10 cellular contexts compared by ENCODE assay signal in genomic region chr13:98541701-98542203, GRCh38. TPM values are rescaled to one million over a fixed set of nuclear protein-coding genes. Genes with fewer than 3 reads are reported as not detected.
DNase-seq lines count a peak whose midpoint lies in the region; ATAC-seq and TF ChIP-seq lines count a peak whose summit lies in the region.
"Had no signal": no experiment of that assay in that cellular context is flagged by ENCODE, and none has a peak within 500 bp of the region (broad histone marks: within the 10 kb centered on the region; RNA-seq: fewer than 3 reads in every experiment).

No MANE protein-coding gene starts in this region.

- peak overlapping the region; percentile 23 for H3K27ac Mint-ChIP-seq in activated T-helper 1 cell treated with anti-CD3 and anti-CD28 coated beads, Interleukin-12 subunit alpha, Interleukin-12 subunit beta, Interleukin-2, Interleukin-4 antibody, amounts not matched to agents 30 ng/mL and 10 ng/mL and 1 ng/mL, durations not matched to agents 14 hours and 24 hours and 36 hours

- peaks cover 31% of the 10 kb centered on the region for H3K4me1 ChIP-seq in hepatocyte (ENCODE audit: insufficient read depth)
- peaks cover 77% of the 10 kb centered on the region for H3K4me1 ChIP-seq in suprapubic skin
- H3K4me1 ChIP-seq: SJSA1 had no signal

- TF ChIP-seq EP300 in suprapubic skin (IDR thresholded peaks at IDR 0.05) = no peak

- H3K27me3 Mint-ChIP-seq in activated T-helper 1 cell treated with anti-CD3 and anti-CD28 coated beads, Interleukin-12 subunit alpha, Interleukin-12 subunit beta, Interleukin-2, Interleukin-4 antibody, amounts not matched to agents 30 ng/mL and 10 ng/mL and 1 ng/mL, durations not matched to agents 14 hours and 24 hours and 36 hours (ENCODE audit: insufficient read depth) = no peaks in the 10 kb centered on the region

- no peaks in the 10 kb centered on the region for H3K27me3 ChIP-seq in hepatocyte
- no peaks in the 10 kb centered on the region for H3K27me3 ChIP-seq in suprapubic skin
- H3K27me3 ChIP-seq: SJSA1 had no signal

- H3K4me3 Mint-ChIP-seq in activated T-helper 1 cell treated with anti-CD3 and anti-CD28 coated beads, Interleukin-12 subunit alpha, Interleukin-12 subunit beta, Interleukin-2, Interleukin-4 antibody, amounts not matched to agents 30 ng/mL and 10 ng/mL and 1 ng/mL, durations not matched to agents 14 hours and 24 hours and 36 hours = peak overlapping the region; percentile 7

- H3K36me3 ChIP-seq in hepatocyte (replicated peaks; ENCODE audit: insufficient read depth, low read depth) (no peaks in the 10 kb centered on the region), suprapubic skin (no peaks in the 10 kb centered on the region)

- TF ChIP-seq CTCF in hepatocyte (IDR thresholded peaks at IDR 0.05; ENCODE audit: poor library complexity) (no peak), suprapubic skin (IDR thresholded peaks at IDR 0.05) (peak in 1 of 2 donors; percentile 18)

- H3K9me3 Mint-ChIP-seq in activated T-helper 1 cell treated with anti-CD3 and anti-CD28 coated beads, Interleukin-12 subunit alpha, Interleukin-12 subunit beta, Interleukin-2, Interleukin-4 antibody, amounts not matched to agents 30 ng/mL and 10 ng/mL and 1 ng/mL, durations not matched to agents 14 hours and 24 hours and 36 hours = no peaks in the 10 kb centered on the region

- peaks cover 82% of the 10 kb centered on the region for H3K4me1 Mint-ChIP-seq in activated T-helper 1 cell treated with anti-CD3 and anti-CD28 coated beads, Interleukin-12 subunit alpha, Interleukin-12 subunit beta, Interleukin-2, Interleukin-4 antibody, amounts not matched to agents 30 ng/mL and 10 ng/mL and 1 ng/mL, durations not matched to agents 14 hours and 24 hours and 36 hours (ENCODE audit: low read depth)

- no peak for TF ChIP-seq POLR2A in suprapubic skin (IDR thresholded peaks at IDR 0.05)

- no peak overlapping the region for H3K4me3 ChIP-seq in hepatocyte
- no peak overlapping the region for H3K4me3 ChIP-seq in suprapubic skin
- H3K4me3 ChIP-seq: SJSA1 had no signal

- 55% methylated on average over 10 of the region's 10 CpGs for WGBS in hepatocyte (ENCODE audit: low lambda C conversion rate, missing lambda C conversion rate)
- WGBS in suprapubic skin = 52% methylated on average over 10 of the region's 10 CpGs

- H2AFZ ChIP-seq in hepatocyte = no peak overlapping the region

- peak; percentile 55 for DNase-seq in activated effector memory CD4-positive, alpha-beta T cell treated with anti-CD3 and anti-CD28 coated beads, Interleukin-2, amount 50 U/mL, for 16 hours
- no peak for DNase-seq in activated effector memory CD4-positive, alpha-beta T cell treated with Interleukin-2 at 50 U/mL for 16 hours
- no peak for DNase-seq in activated T-helper 1 cell treated with anti-CD3 and anti-CD28 coated beads, Interleukin-12 subunit alpha, Interleukin-12 subunit beta, Interleukin-2, Interleukin-4 antibody, amounts not matched to agents 30 ng/mL and 10 ng/mL and 1 ng/mL, durations not matched to agents 14 hours and 24 hours and 36 hours (ENCODE audit: low spot score)
- DNase-seq in hepatocyte (ENCODE audit: low spot score) = no peak
- no peak for DNase-seq in suprapubic skin (ENCODE audit: low spot score in 2 of 2)
- no peak for DNase-seq in effector CD8-positive, alpha-beta T cell (lab: John Stamatoyannopoulos, UW)
- DNase-seq in NCI-H1930 (lab: John Stamatoyannopoulos, UW) = no peak
- DNase-seq: activated CD8-positive, alpha-beta memory T cell treated with anti-CD3 and anti-CD28 coated beads for 24 hours had no signal

- ATAC-seq in HG03139 (IDR thresholded peaks at IDR 0.05; ENCODE audit: unreplicated experiment) = no peak

- H3K27ac ChIP-seq in hepatocyte (peak overlapping the region; percentile 37), suprapubic skin (peak overlapping the region; percentile 53)
- H3K27ac ChIP-seq: SJSA1 had no signal

- H3K36me3 Mint-ChIP-seq in activated T-helper 1 cell treated with anti-CD3 and anti-CD28 coated beads, Interleukin-12 subunit alpha, Interleukin-12 subunit beta, Interleukin-2, Interleukin-4 antibody, amounts not matched to agents 30 ng/mL and 10 ng/mL and 1 ng/mL, durations not matched to agents 14 hours and 24 hours and 36 hours (ENCODE audit: low read depth) = peaks cover 24% of the 10 kb centered on the region

- H3K79me2 ChIP-seq in hepatocyte = peaks cover 100% of the 10 kb centered on the region

- H3K4me2 ChIP-seq in hepatocyte = peak overlapping the region; percentile 2

- intact Hi-C loops in activated T-helper 1 cell treated with anti-CD3 and anti-CD28 coated beads, Interleukin-12 subunit alpha, Interleukin-12 subunit beta, Interleukin-2, Interleukin-4 antibody, amounts not matched to agents 30 ng/mL and 10 ng/mL and 1 ng/mL, durations not matched to agents 14 hours and 24 hours and 36 hours (cut with micrococcal nuclease) = loop anchor here (1.0 to 2.0 kb wide), 3 partner anchors 9 to 33 kb away; no protein-coding TSS in a partner anchor

- no peaks in the 10 kb centered on the region for H3K9me2 ChIP-seq in hepatocyte (replicated peaks; ENCODE audit: insufficient read depth)

- peaks cover 96% of the 10 kb centered on the region for H4K20me1 ChIP-seq in hepatocyte (ENCODE audit: insufficient read depth, poor library complexity, severe bottlenecking)

- no peaks in the 10 kb centered on the region for H3K9me3 ChIP-seq in hepatocyte (ENCODE audit: low read depth)
- H3K9me3 ChIP-seq in suprapubic skin = no peaks in the 10 kb centered on the region
- H3K9me3 ChIP-seq: SJSA1 had no signal

RNA-seq across cellular contexts. Expression of gene STK24, which starts 35.2 kb away (rescaled TPM):
- 135 and 139 TPM in 2 replicates for total RNA-seq in activated T-helper 1 cell treated with anti-CD3 and anti-CD28 coated beads, Interleukin-12 subunit alpha, Interleukin-12 subunit beta, Interleukin-2, Interleukin-4 antibody, amounts not matched to agents 30 ng/mL and 10 ng/mL and 1 ng/mL, durations not matched to agents 14 hours and 24 hours and 36 hours
- total RNA-seq in hepatocyte (68.9 and 74.4 TPM in 2 replicates), suprapubic skin (100 to 1,000 TPM; 132 to 200 (median 176) TPM)
- polyA plus RNA-seq in hepatocyte = 62.5 and 71.2 TPM in 2 replicates
